ENCODE assay signal across 10 cellular contexts in the genomic region with DNA sequence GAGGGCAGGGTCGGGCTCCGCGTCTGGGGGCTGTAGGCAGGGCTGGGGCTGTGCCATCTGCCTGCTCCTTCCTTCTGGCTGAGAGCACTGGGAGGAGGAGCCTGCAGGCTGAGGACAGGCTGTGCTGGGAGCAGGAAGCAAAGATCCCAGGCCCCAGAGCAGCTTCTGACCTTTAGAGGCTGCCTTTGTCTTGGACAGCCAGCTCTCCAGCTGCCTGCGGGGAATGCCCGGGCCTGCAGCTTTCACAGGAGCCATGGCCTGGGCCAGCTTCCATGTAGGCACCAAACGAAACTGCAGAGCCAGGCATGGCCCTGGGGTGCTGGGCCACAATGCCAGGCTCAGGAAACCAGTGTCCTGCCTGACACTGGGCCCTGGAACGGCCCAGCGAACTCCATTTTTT.
A peak's percentile ranks its signal among the peaks of the same experiment; 100 is the strongest.
DNase-seq lines count a peak whose midpoint lies in the region; ATAC-seq, FAIRE-seq and TF ChIP-seq lines count a peak whose summit lies in the region.
"Had no signal": no experiment of that assay in that cellular context is flagged by ENCODE, and none has a peak within 500 bp of the region (broad histone marks: within the 10 kb centered on the region; RNA-seq: fewer than 3 reads in every experiment).

No MANE protein-coding gene starts in this region.

- intact Hi-C loops in kidney (cut with DNase I), result no loop called here

- ATAC-seq in HG03439 (IDR thresholded peaks at IDR 0.05; ENCODE audit: unreplicated experiment), result no peak

- peak; percentile 18 for DNase-seq in HCEC 1CT
- DNase-seq in cerebellar cortex (ENCODE audit: low spot score), result peak; percentile 81
- peak; percentile 94 for DNase-seq in kidney
- no peak for DNase-seq in NOMO-1 treated with DMSO at 0.1 percent for 48 hours (lab: John Stamatoyannopoulos, UW; ENCODE audit: unreplicated experiment)
- no peak for DNase-seq in activated CD4-positive, alpha-beta T cell treated with anti-CD3 and anti-CD28 coated beads, Interleukin-2, amount 50 U/mL, for 4 hours
- DNase-seq in UCSD-AML1 (lab: John Stamatoyannopoulos, UW; ENCODE audit: unreplicated experiment), result no peak
- DNase-seq: activated naive CD8-positive, alpha-beta T cell treated with anti-CD3 and anti-CD28 coated beads, Interleukin-2, amount 10 ng/mL, durations not matched to agents 7 days and 5 days; MV-4-11 had no signal

- no peak overlapping the region for H3K9ac ChIP-seq in kidney (ENCODE audit: low read length in 2 of 2)

- no peak for FAIRE-seq in kidney (lab: Jason Lieb, UNC)

- H3K36me3 ChIP-seq in kidney (ENCODE audit: control insufficient read depth in 1 of 2, insufficient read depth in 2 of 2, low read length in 2 of 2), result no peaks in the 10 kb centered on the region

- H3K4me3 ChIP-seq in kidney (ENCODE audit: low read length in 2 of 2), result no peak overlapping the region
- H3K4me3 ChIP-seq in skin epidermis, result no peak overlapping the region

- peaks cover 0 to 2% of the 10 kb centered on the region in 2 donors for H3K4me1 ChIP-seq in kidney (ENCODE audit: control insufficient read depth in 1 of 2, insufficient read depth in 1 of 2, low read depth in 1 of 2, low read length in 2 of 2)

- H3K27ac ChIP-seq in kidney (ENCODE audit: low read depth in 2 of 2, low read length in 2 of 2) (peak overlapping the region; percentile 38 to 57), skin epidermis (peak overlapping the region in 18 of 21 experiments; percentile 15 to 78 (median 57))

- TF ChIP-seq CTCF in kidney (IDR thresholded peaks at IDR 0.05; ENCODE audit: borderline replicate concordance, extremely low read depth, insufficient read depth), result no peak

- no peaks in the 10 kb centered on the region for H3K9me3 ChIP-seq in kidney (ENCODE audit: control insufficient read depth in 1 of 2, low read length in 2 of 2)

Comparison
In these comparisons a context has a peak if more than half of its experiments do, and no peak if none do; other contexts are left out.
1. DNase-seq: peak in HCEC 1CT (single experiment), cerebellar cortex (single experiment) and kidney (single experiment); none in NOMO-1 treated with DMSO at 0.1 percent for 48 hours (single experiment), activated CD4-positive, alpha-beta T cell treated with anti-CD3 and anti-CD28 coated beads, Interleukin-2, amount 50 U/mL, for 4 hours (0 of 2) and UCSD-AML1 (single experiment).